ENCODE assay signal across 12 cellular contexts in the genomic region with DNA sequence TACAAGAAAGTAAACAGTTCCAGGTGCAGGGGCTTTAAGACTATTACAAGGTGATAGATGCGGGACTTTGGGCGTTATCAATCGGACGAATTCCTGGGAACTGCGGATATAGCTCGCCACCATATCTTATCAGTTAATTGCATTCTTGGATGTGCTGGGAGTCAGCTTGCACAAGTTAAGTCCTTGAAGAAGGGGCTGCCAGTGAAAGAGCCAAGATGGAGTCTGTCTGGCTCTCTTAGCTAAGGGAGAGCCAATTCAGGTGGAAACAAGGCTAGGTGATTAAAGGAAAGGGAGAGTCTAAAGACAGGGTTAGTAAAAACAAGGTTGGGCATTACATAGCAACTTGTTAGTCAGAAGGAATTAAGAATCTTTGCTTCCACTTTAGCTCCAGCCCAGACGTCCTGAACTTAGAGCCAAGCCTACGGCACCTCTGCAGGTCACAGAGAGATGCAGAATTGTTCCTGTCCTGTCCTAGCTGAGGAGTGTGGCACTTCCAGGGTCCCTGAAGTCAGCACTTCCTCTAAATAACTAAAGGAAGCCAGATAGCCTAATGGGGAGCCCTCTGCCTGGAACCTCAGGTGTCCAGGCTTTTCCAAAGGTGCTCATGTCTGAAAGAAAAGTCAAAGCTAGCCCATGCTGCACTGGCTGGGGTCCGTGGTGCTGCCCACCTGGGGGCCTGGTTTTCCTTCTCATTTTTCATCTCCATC. TPM values are rescaled to one million over a fixed set of nuclear protein-coding genes. Genes with fewer than 3 reads are reported as not detected.
A peak's percentile ranks its signal among the peaks of the same experiment; 100 is the strongest.
DNase-seq lines count a peak whose midpoint lies in the region; ATAC-seq and TF ChIP-seq lines count a peak whose summit lies in the region.
"Had no signal": no experiment of that assay in that cellular context is flagged by ENCODE, and none has a peak within 500 bp of the region (broad histone marks: within the 10 kb centered on the region; RNA-seq: fewer than 3 reads in every experiment).

No MANE protein-coding gene starts in this region.

- H3K4me1 ChIP-seq in gastrocnemius medialis, result peaks cover 3 to 10% of the 10 kb centered on the region in 2 donors
- peaks cover 0 to 26% (median 2%) of the 10 kb centered on the region in 4 donors for H3K4me1 ChIP-seq in transverse colon

- H3K4me1 Mint-ChIP-seq in activated CD4-positive, alpha-beta T cell treated with anti-CD3 and anti-CD28 coated beads, Interleukin-2, amount 10 ng/mL, durations not matched to agents 24 days and 14 days, result peaks cover 71% of the 10 kb centered on the region
- H3K4me1 Mint-ChIP-seq in T-cell, result peaks cover 82 to 91% (median 91%) of the 10 kb centered on the region in 3 donors
- peaks cover 74% of the 10 kb centered on the region for H3K4me1 Mint-ChIP-seq in dendritic cell treated with granulocyte-macrophage colony-stimulating factor and Interleukin-4, amounts not matched to agents 40 ng/mL and 50 ng/mL, for 4 days (ENCODE audit: low read depth)

- POLR2A ChIA-PET in T-cell (lab: Charles Lee), result interaction anchor here (0.6 to 1.7 kb wide), 3 partner anchors 9 to 16 kb away, joined by 4 to 9 read pairs (median 6); no protein-coding TSS in a partner anchor

- peak overlapping the region; percentile 82 for H3K4me3 Mint-ChIP-seq in activated CD4-positive, alpha-beta T cell treated with anti-CD3 and anti-CD28 coated beads, Interleukin-2, amount 10 ng/mL, durations not matched to agents 24 days and 14 days
- peak overlapping the region; percentile 77 to 87 (median 80) for H3K4me3 Mint-ChIP-seq in T-cell
- no peak overlapping the region for H3K4me3 Mint-ChIP-seq in dendritic cell treated with granulocyte-macrophage colony-stimulating factor and Interleukin-4, amounts not matched to agents 40 ng/mL and 50 ng/mL, for 4 days

- no peak for TF ChIP-seq POLR2A in gastrocnemius medialis (IDR thresholded peaks at IDR 0.05)
- TF ChIP-seq POLR2A in transverse colon (IDR thresholded peaks at IDR 0.05), result no peak

- H3K27ac ChIP-seq in gastrocnemius medialis (no peak overlapping the region), transverse colon (peak overlapping the region in 1 of 4 donors; percentile 30)

- no peaks in the 10 kb centered on the region for H3K9me3 ChIP-seq in gastrocnemius medialis
- H3K9me3 ChIP-seq in transverse colon, result no peaks in the 10 kb centered on the region
- H3K9me3 ChIP-seq: MG63, stomach had no signal

- peaks cover 67% of the 10 kb centered on the region for H3K36me3 Mint-ChIP-seq in activated CD4-positive, alpha-beta T cell treated with anti-CD3 and anti-CD28 coated beads, Interleukin-2, amount 10 ng/mL, durations not matched to agents 24 days and 14 days (ENCODE audit: low read depth)
- peaks cover 63% of the 10 kb centered on the region for H3K36me3 Mint-ChIP-seq in T-cell
- H3K36me3 Mint-ChIP-seq in dendritic cell treated with granulocyte-macrophage colony-stimulating factor and Interleukin-4, amounts not matched to agents 40 ng/mL and 50 ng/mL, for 4 days (ENCODE audit: low read depth), result peaks cover 93% of the 10 kb centered on the region

- no peak for ATAC-seq in T-cell (replicated peaks in 1 of 4)
- no peak for ATAC-seq in gastrocnemius medialis

- intact Hi-C loops in activated CD4-positive, alpha-beta T cell treated with anti-CD3 and anti-CD28 coated beads, Interleukin-2, amount 10 ng/mL, durations not matched to agents 24 days and 14 days (cut with micrococcal nuclease), result loop anchor here (5.0 kb wide), 1 partner anchor 55 kb away; a partner anchor contains a TSS
- intact Hi-C loops in dendritic cell treated with granulocyte-macrophage colony-stimulating factor and Interleukin-4, amounts not matched to agents 40 ng/mL and 50 ng/mL, for 4 days (cut with micrococcal nuclease), result no loop called here
- intact Hi-C loops in gastrocnemius medialis (cut with DNase I; ENCODE audit: low total_unique reads), result no loop called here
- intact Hi-C loops in transverse colon (cut with DNase I; ENCODE audit: low total_unique reads), result no loop called here

- H3K27me3 ChIP-seq in gastrocnemius medialis (no peaks in the 10 kb centered on the region), transverse colon (no peaks in the 10 kb centered on the region)
- H3K27me3 ChIP-seq: MG63, stomach had no signal

- CTCF ChIA-PET in T-cell (lab: Charles Lee), result interaction anchor here (1.1 to 2.0 kb wide), 3 partner anchors 13 to 35 kb away, joined by 4 to 13 read pairs (median 9); no protein-coding TSS in a partner anchor

- H3K4me3 ChIP-seq in gastrocnemius medialis, result no peak overlapping the region
- H3K4me3 ChIP-seq in transverse colon, result peak overlapping the region in 1 of 4 donors; percentile 4
- H3K4me3 ChIP-seq: MG63, stomach had no signal

- TF ChIP-seq EP300 in transverse colon (IDR thresholded peaks at IDR 0.05; ENCODE audit: low read depth), result no peak

- H3K36me3 ChIP-seq in gastrocnemius medialis (peaks cover 0 to 12% of the 10 kb centered on the region in 2 donors), transverse colon (peaks cover 0 to 20% (median 7%) of the 10 kb centered on the region in 4 donors)

- no peaks in the 10 kb centered on the region for H3K27me3 Mint-ChIP-seq in activated CD4-positive, alpha-beta T cell treated with anti-CD3 and anti-CD28 coated beads, Interleukin-2, amount 10 ng/mL, durations not matched to agents 24 days and 14 days
- H3K27me3 Mint-ChIP-seq in T-cell, result no peaks in the 10 kb centered on the region
- no peaks in the 10 kb centered on the region for H3K27me3 Mint-ChIP-seq in dendritic cell treated with granulocyte-macrophage colony-stimulating factor and Interleukin-4, amounts not matched to agents 40 ng/mL and 50 ng/mL, for 4 days

- TF ChIP-seq CTCF in gastrocnemius medialis (IDR thresholded peaks at IDR 0.05 in 4 of 5, conservative IDR thresholded peaks at IDR 0.05 in 1 of 5) (no peak), transverse colon (IDR thresholded peaks at IDR 0.05) (no peak)

- 80 to 87% methylated on average over 9 of the region's 9 CpGs for WGBS in transverse colon (ENCODE audit: low coverage in 1 of 2), 2 donors

- peaks cover 6% of the 10 kb centered on the region for H3K9me3 Mint-ChIP-seq in activated CD4-positive, alpha-beta T cell treated with anti-CD3 and anti-CD28 coated beads, Interleukin-2, amount 10 ng/mL, durations not matched to agents 24 days and 14 days
- peaks cover 0 to 2% (median 0%) of the 10 kb centered on the region in 3 donors for H3K9me3 Mint-ChIP-seq in T-cell
- H3K9me3 Mint-ChIP-seq in dendritic cell treated with granulocyte-macrophage colony-stimulating factor and Interleukin-4, amounts not matched to agents 40 ng/mL and 50 ng/mL, for 4 days, result peaks cover 12% of the 10 kb centered on the region

- H3K27ac Mint-ChIP-seq in activated CD4-positive, alpha-beta T cell treated with anti-CD3 and anti-CD28 coated beads, Interleukin-2, amount 10 ng/mL, durations not matched to agents 24 days and 14 days, result peak overlapping the region; percentile 88
- H3K27ac Mint-ChIP-seq in T-cell, result peak overlapping the region; percentile 92 to 95
- H3K27ac Mint-ChIP-seq in dendritic cell treated with granulocyte-macrophage colony-stimulating factor and Interleukin-4, amounts not matched to agents 40 ng/mL and 50 ng/mL, for 4 days, result peak overlapping the region; percentile 44

- no peak for DNase-seq in activated CD4-positive, alpha-beta T cell treated with anti-CD3 and anti-CD28 coated beads, Interleukin-2, amount 10 ng/mL, durations not matched to agents 24 days and 14 days
- no peak for DNase-seq in activated CD4-positive, alpha-beta T cell treated with anti-CD3 and anti-CD28 coated beads for 48 hours
- DNase-seq in T-cell (no peak), gastrocnemius medialis (no peak), transverse colon (no peak)
- DNase-seq in stimulated activated CD8-positive, alpha-beta memory T cell treated with anti-CD3 and anti-CD28 coated beads, Interleukin-4, amount 100 ng/mL, for 48 hours, result peak; percentile 24
- no peak for DNase-seq in stimulated activated CD4-positive, alpha-beta T cell treated with anti-CD3 and anti-CD28 coated beads, Interleukin-2, amount 100 ng/mL, for 48 hours
- DNase-seq: MG63, NCI-H2081 treated with DMSO at 0.1 percent for 48 hours, SHP77, stomach had no signal

- in situ Hi-C loops in gastrocnemius medialis (cut with MboI; ENCODE audit: low sequenced_read_pairs in 4 of 4) (no loop called here), transverse colon (cut with MboI; ENCODE audit: low pct_ligation_motif_present in 1 of 4, low pct_unique_long_range_greater_than_20kb in 1 of 4, low sequenced_read_pairs in 3 of 4) (loop anchor here in 1 of 4 donors (25.0 kb wide), 1 partner anchor 205 kb away; no protein-coding TSS in a partner anchor)

RNA-seq across cellular contexts. Expression of a gene that starts 17.3 kb away (rescaled TPM):
- total RNA-seq in activated CD4-positive, alpha-beta T cell treated with anti-CD3 and anti-CD28 coated beads, Interleukin-2, amount 10 ng/mL, durations not matched to agents 24 days and 14 days, result 86.1 and 90.5 TPM in 2 replicates
- 100 to 1,000 TPM; 148 to 201 (median 155) TPM for total RNA-seq in T-cell
- total RNA-seq in gastrocnemius medialis, result 10 to 100 TPM in 1 of 4 donors, 1 to 10 TPM in 3; 3.5 to 10.4 (median 4.5) TPM
- 10 to 100 TPM; 11.7 to 40.6 (median 34.5) TPM for total RNA-seq in transverse colon

RNA-seq across cellular contexts. Expression of a gene that starts 56.4 kb away (rescaled TPM):
- total RNA-seq in activated CD4-positive, alpha-beta T cell treated with anti-CD3 and anti-CD28 coated beads, Interleukin-2, amount 10 ng/mL, durations not matched to agents 24 days and 14 days, result 36.5 and 38.5 TPM in 2 replicates
- total RNA-seq in T-cell, result 1 to 10 TPM; 1.2 to 7.6 (median 5.1) TPM
- 1 to 10 TPM; 1.1 to 2.2 (median 1.5) TPM for total RNA-seq in gastrocnemius medialis
- 10 to 100 TPM in 2 of 4 donors, 1 to 10 TPM in 2; 5.2 to 71.4 (median 14.7) TPM for total RNA-seq in transverse colon
